ENCODE assay signal across 9 cellular contexts in genomic region chr22:35900483-35901168, GRCh38.
DNase-seq lines count a peak whose midpoint lies in the region; ATAC-seq and TF ChIP-seq lines count a peak whose summit lies in the region.
"Had no signal": no experiment of that assay in that cellular context is flagged by ENCODE, and none has a peak within 500 bp of the region (broad histone marks: within the 10 kb centered on the region; RNA-seq: fewer than 3 reads in every experiment).

No MANE protein-coding gene starts in this region.

- no peak for ATAC-seq in HG03175 (IDR thresholded peaks at IDR 0.05; ENCODE audit: unreplicated experiment)
- no peak for ATAC-seq in GM19324 (IDR thresholded peaks at IDR 0.05; ENCODE audit: low FRiP score, unreplicated experiment)

- H3K4me1 ChIP-seq in left ventricle myocardium inferior (peaks cover 79% of the 10 kb centered on the region), SJCRH30 (peaks cover 32% of the 10 kb centered on the region), thymus (ENCODE audit: control insufficient read depth, insufficient read depth, low read length) (peaks cover 8% of the 10 kb centered on the region)

- H3K9me3 ChIP-seq in left ventricle myocardium inferior (replicated peaks) (no peaks in the 10 kb centered on the region), SJCRH30 (replicated peaks) (no peaks in the 10 kb centered on the region), thymus (ENCODE audit: control insufficient read depth) (no peaks in the 10 kb centered on the region)

- no peaks in the 10 kb centered on the region for H3K36me3 ChIP-seq in left ventricle myocardium inferior
- no peaks in the 10 kb centered on the region for H3K36me3 ChIP-seq in SJCRH30
- H3K36me3 ChIP-seq in thymus (ENCODE audit: control insufficient read depth, insufficient read depth), result no peaks in the 10 kb centered on the region

- H3K4me3 ChIP-seq in left ventricle myocardium inferior (no peak overlapping the region), SJCRH30 (no peak overlapping the region), fibroblast of mammary gland (ENCODE audit: control insufficient read depth, low read depth, low read length) (no peak overlapping the region), thymus (ENCODE audit: low read length) (no peak overlapping the region)

- intact Hi-C loops in left ventricle myocardium inferior (cut with micrococcal nuclease) (no loop called here), cardiac septum (cut with DNase I) (no loop called here)

- TF ChIP-seq CTCF in left ventricle myocardium inferior (IDR thresholded peaks at IDR 0.05; ENCODE audit: borderline replicate concordance), result no peak
- no peak for TF ChIP-seq CTCF in fibroblast of mammary gland (conservative IDR thresholded peaks at IDR 0.05; ENCODE audit: control insufficient read depth, insufficient read depth, low read depth, low read length)

- no peak for DNase-seq in left ventricle myocardium inferior
- no peak for DNase-seq in cardiac septum (ENCODE audit: low spot score)
- peak; percentile 14 to 42 for DNase-seq in SJCRH30
- DNase-seq in fibroblast of mammary gland (ENCODE audit: low read depth), result peak; percentile 26
- no peak for DNase-seq in amniotic stem cell (lab: John Stamatoyannopoulos, UW)
- DNase-seq: T1000 had no signal

- H3K27ac ChIP-seq in left ventricle myocardium inferior (replicated peaks), result peak overlapping the region; percentile 62
- H3K27ac ChIP-seq in SJCRH30, result no peak overlapping the region
- peak overlapping the region; percentile 52 for H3K27ac ChIP-seq in thymus (ENCODE audit: low read depth)

- WGBS in thymus, result 58% methylated on average over 5 of the region's 5 CpGs

- H3K27me3 ChIP-seq in left ventricle myocardium inferior (ENCODE audit: low read depth), result no peaks in the 10 kb centered on the region
- H3K27me3 ChIP-seq in SJCRH30, result no peaks in the 10 kb centered on the region
- no peaks in the 10 kb centered on the region for H3K27me3 ChIP-seq in thymus (ENCODE audit: control insufficient read depth, insufficient read depth)

Comparison
In these comparisons a context has a peak if more than half of its experiments do, and no peak if none do; other contexts are left out.
1. DNase-seq: peak in SJCRH30 (2 of 2) and fibroblast of mammary gland (single experiment); none in left ventricle myocardium inferior (single experiment), cardiac septum (single experiment) and amniotic stem cell (single experiment).